1 cellular context compared by ENCODE assay signal in genomic region chr1:25781130-25781433, GRCh38.
TF ChIP-seq lines count a peak whose summit lies in the region.

No MANE protein-coding gene starts in this region.

TF ChIP-seq in GM23338, 12 proteins besides CTCF, POLR2A, EP300 and RAD21 (continued from another document):
- TF ChIP-seq, protein P1, sequence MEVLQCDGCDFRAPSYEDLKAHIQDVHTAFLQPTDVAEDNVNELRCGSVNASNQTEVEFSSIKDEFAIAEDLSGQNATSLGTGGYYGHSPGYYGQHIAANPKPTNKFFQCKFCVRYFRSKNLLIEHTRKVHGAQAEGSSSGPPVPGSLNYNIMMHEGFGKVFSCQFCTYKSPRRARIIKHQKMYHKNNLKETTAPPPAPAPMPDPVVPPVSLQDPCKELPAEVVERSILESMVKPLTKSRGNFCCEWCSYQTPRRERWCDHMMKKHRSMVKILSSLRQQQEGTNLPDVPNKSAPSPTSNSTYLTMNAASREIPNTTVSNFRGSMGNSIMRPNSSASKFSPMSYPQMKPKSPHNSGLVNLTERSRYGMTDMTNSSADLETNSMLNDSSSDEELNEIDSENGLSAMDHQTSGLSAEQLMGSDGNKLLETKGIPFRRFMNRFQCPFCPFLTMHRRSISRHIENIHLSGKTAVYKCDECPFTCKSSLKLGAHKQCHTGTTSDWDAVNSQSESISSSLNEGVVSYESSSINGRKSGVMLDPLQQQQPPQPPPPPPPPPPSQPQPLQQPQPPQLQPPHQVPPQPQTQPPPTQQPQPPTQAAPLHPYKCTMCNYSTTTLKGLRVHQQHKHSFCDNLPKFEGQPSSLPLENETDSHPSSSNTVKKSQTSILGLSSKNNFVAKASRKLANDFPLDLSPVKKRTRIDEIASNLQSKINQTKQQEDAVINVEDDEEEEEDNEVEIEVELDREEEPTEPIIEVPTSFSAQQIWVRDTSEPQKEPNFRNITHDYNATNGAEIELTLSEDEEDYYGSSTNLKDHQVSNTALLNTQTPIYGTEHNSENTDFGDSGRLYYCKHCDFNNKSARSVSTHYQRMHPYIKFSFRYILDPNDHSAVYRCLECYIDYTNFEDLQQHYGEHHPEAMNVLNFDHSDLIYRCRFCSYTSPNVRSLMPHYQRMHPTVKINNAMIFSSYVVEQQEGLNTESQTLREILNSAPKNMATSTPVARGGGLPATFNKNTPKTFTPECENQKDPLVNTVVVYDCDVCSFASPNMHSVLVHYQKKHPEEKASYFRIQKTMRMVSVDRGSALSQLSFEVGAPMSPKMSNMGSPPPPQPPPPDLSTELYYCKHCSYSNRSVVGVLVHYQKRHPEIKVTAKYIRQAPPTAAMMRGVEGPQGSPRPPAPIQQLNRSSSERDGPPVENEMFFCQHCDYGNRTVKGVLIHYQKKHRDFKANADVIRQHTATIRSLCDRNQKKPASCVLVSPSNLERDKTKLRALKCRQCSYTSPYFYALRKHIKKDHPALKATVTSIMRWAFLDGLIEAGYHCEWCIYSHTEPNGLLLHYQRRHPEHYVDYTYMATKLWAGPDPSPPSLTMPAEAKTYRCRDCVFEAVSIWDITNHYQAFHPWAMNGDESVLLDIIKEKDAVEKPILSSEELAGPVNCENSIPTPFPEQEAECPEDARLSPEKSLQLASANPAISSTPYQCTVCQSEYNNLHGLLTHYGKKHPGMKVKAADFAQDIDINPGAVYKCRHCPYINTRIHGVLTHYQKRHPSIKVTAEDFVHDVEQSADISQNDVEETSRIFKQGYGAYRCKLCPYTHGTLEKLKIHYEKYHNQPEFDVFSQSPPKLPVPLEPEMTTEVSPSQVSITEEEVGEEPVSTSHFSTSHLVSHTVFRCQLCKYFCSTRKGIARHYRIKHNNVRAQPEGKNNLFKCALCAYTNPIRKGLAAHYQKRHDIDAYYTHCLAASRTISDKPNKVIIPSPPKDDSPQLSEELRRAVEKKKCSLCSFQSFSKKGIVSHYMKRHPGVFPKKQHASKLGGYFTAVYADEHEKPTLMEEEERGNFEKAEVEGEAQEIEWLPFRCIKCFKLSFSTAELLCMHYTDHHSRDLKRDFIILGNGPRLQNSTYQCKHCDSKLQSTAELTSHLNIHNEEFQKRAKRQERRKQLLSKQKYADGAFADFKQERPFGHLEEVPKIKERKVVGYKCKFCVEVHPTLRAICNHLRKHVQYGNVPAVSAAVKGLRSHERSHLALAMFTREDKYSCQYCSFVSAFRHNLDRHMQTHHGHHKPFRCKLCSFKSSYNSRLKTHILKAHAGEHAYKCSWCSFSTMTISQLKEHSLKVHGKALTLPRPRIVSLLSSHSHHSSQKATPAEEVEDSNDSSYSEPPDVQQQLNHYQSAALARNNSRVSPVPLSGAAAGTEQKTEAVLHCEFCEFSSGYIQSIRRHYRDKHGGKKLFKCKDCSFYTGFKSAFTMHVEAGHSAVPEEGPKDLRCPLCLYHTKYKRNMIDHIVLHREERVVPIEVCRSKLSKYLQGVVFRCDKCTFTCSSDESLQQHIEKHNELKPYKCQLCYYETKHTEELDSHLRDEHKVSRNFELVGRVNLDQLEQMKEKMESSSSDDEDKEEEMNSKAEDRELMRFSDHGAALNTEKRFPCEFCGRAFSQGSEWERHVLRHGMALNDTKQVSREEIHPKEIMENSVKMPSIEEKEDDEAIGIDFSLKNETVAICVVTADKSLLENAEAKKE (CRISPR knock-in tag; IDR thresholded peaks at IDR 0.05), result no peak
- TF ChIP-seq ETS1 (IDR thresholded peaks at IDR 0.05) (no peak), CREB1 (CRISPR knock-in tag; IDR thresholded peaks at IDR 0.05; ENCODE audit: low read depth) (no peak), NANOG (IDR thresholded peaks at IDR 0.05; ENCODE audit: borderline replicate concordance) (no peak), ZNF331 (CRISPR knock-in tag; IDR thresholded peaks at IDR 0.05; ENCODE audit: low read depth) (no peak), REST (IDR thresholded peaks at IDR 0.05; ENCODE audit: unreplicated experiment) (no peak), STAT1 (IDR thresholded peaks at IDR 0.05; ENCODE audit: unreplicated experiment) (no peak), EZH2phosphoT487 (IDR thresholded peaks at IDR 0.05; ENCODE audit: unreplicated experiment) (no peak)
